Comparison of ENCODE assay signal across 25 cellular contexts in genomic region chr9:113879318-113879717, GRCh38. TPM values are rescaled to one million over a fixed set of nuclear protein-coding genes. Genes with fewer than 3 reads are reported as not detected.
DNase-seq lines count a peak whose midpoint lies in the region; ATAC-seq, FAIRE-seq and TF ChIP-seq lines count a peak whose summit lies in the region.
"Had no signal": no experiment of that assay in that cellular context is flagged by ENCODE, and none has a peak within 500 bp of the region (broad histone marks: within the 10 kb centered on the region; RNA-seq: fewer than 3 reads in every experiment).

No MANE protein-coding gene starts in this region.

- H3K36me3 ChIP-seq in K562 (ENCODE audit: control insufficient read depth, insufficient read depth, low read length): no peaks in the 10 kb centered on the region
- H3K36me3 ChIP-seq: neutrophil, right atrium auricular region, WERI-Rb-1 had no signal

- peak; percentile 58; the same call in 1 of the 2 replicates for TF ChIP-seq POLR2A in K562 (conservative IDR thresholded peaks at IDR 0.05)

- H3K9me1 ChIP-seq in K562 (ENCODE audit: control insufficient read depth, insufficient read depth, low read length): no peaks in the 10 kb centered on the region

- H3K4me1 Mint-ChIP-seq in nephron progenitor cell: peaks cover 62% of the 10 kb centered on the region
- peaks cover 1 to 11% (median 6%) of the 10 kb centered on the region in 4 donors for H3K4me1 Mint-ChIP-seq in naive thymus-derived CD8-positive, alpha-beta T cell

- H3K9me3 Mint-ChIP-seq in nephron progenitor cell: no peaks in the 10 kb centered on the region
- no peaks in the 10 kb centered on the region for H3K9me3 Mint-ChIP-seq in naive thymus-derived CD8-positive, alpha-beta T cell
- H3K9me3 Mint-ChIP-seq: activated T-helper 1 cell treated with anti-CD3 and anti-CD28 coated beads, Interleukin-12 subunit alpha, Interleukin-12 subunit beta, Interleukin-2, Interleukin-4 antibody, amounts not matched to agents 30 ng/mL and 10 ng/mL and 1 ng/mL, durations not matched to agents 14 hours and 24 hours and 36 hours; CD8-positive, alpha-beta memory T cell; central memory CD8-positive, alpha-beta T cell had no signal

- H3K36me3 Mint-ChIP-seq in nephron progenitor cell (ENCODE audit: low read depth): peaks cover 27% of the 10 kb centered on the region
- H3K36me3 Mint-ChIP-seq in naive thymus-derived CD8-positive, alpha-beta T cell: peaks cover 0 to 2% (median 0%) of the 10 kb centered on the region in 3 donors

- no peak for TF ChIP-seq RAD21 in K562 (CRISPR knock-in tag; conservative IDR thresholded peaks at IDR 0.05 in 1 of 2, IDR thresholded peaks at IDR 0.05 in 1 of 2)

- no peaks in the 10 kb centered on the region for H3K27me3 ChIP-seq in right cardiac atrium (ENCODE audit: control insufficient read depth, insufficient read depth)
- H3K27me3 ChIP-seq in K562 (ENCODE audit: control insufficient read depth in 2 of 2, insufficient read depth in 2 of 2, low read length in 2 of 2): no peaks in the 10 kb centered on the region
- H3K27me3 ChIP-seq in dorsolateral prefrontal cortex: no peaks in the 10 kb centered on the region
- H3K27me3 ChIP-seq: right atrium auricular region had no signal

- DNase-seq in right cardiac atrium: peak in 1 of 3 donors; percentile 31
- DNase-seq in left ventricle myocardium superior: no peak
- peak in 3 of 4 experiments; percentile 31 to 80 (median 51) for DNase-seq in K562 (ENCODE audit: extremely low read depth in 1 of 4, low spot score in 3 of 4)
- DNase-seq in nephron progenitor cell: no peak
- DNase-seq in dorsolateral prefrontal cortex: no peak
- no peak for DNase-seq in naive thymus-derived CD8-positive, alpha-beta T cell
- no peak for DNase-seq in stimulated activated CD4-positive, alpha-beta T cell treated with anti-CD3 and anti-CD28 coated beads, Interleukin-4, amount 100 ng/mL, for 1 hour
- DNase-seq in GM03348 (ENCODE audit: low spot score): no peak
- DNase-seq: CD8-positive, alpha-beta memory T cell; DND-41; effector CD8-positive, alpha-beta T cell; hypothalamus; NCI-H1092; NCI-H2081 treated with DMSO at 0.1 percent for 48 hours; NCI-H510A; SIG-M5; stimulated activated naive CD8-positive, alpha-beta T cell treated with anti-CD3 and anti-CD28 coated beads, Interleukin-15, Interleukin-2, amounts not matched to agents 100 U/mL and 50 U/mL, for 24 hours; T-helper 1 cell; WERI-Rb-1 had no signal

- no peaks in the 10 kb centered on the region for H4K20me1 ChIP-seq in K562 (replicated peaks; ENCODE audit: control insufficient read depth, insufficient read depth, low read length)

- peak in 1 of 2 donors; percentile 35 for ATAC-seq in right cardiac atrium
- ATAC-seq in left ventricle myocardium superior: no peak
- peak; percentile 80 for ATAC-seq in K562
- no peak for ATAC-seq in naive thymus-derived CD8-positive, alpha-beta T cell
- ATAC-seq: stimulated activated naive CD8-positive, alpha-beta T cell treated with anti-CD3 and anti-CD28 coated beads, Interleukin-15, Interleukin-2, amounts not matched to agents 100 U/mL and 50 U/mL, for 24 hours had no signal

- in situ Hi-C loops in K562 (cut with MboI): no loop called here

- no peak for TF ChIP-seq CTCF in K562 (IDR thresholded peaks at IDR 0.05 in 2 of 3, conservative IDR thresholded peaks at IDR 0.05 in 1 of 3; ENCODE audit: insufficient read depth in 2 of 3, low read depth in 1 of 3, low read length in 3 of 3)
- TF ChIP-seq CTCF in nephron progenitor cell (IDR thresholded peaks at IDR 0.05): no peak
- TF ChIP-seq CTCF in dorsolateral prefrontal cortex (IDR thresholded peaks at IDR 0.05 in 54 of 56, conservative IDR thresholded peaks at IDR 0.05 in 2 of 56; ENCODE audit: low read depth in 1 of 56, partially characterized antibody in 56 of 56): no peak

- H3K4me3 Mint-ChIP-seq in nephron progenitor cell: peak overlapping the region; percentile 94
- no peak overlapping the region for H3K4me3 Mint-ChIP-seq in naive thymus-derived CD8-positive, alpha-beta T cell
- H3K4me3 Mint-ChIP-seq: activated T-helper 1 cell treated with anti-CD3 and anti-CD28 coated beads, Interleukin-12 subunit alpha, Interleukin-12 subunit beta, Interleukin-2, Interleukin-4 antibody, amounts not matched to agents 30 ng/mL and 10 ng/mL and 1 ng/mL, durations not matched to agents 14 hours and 24 hours and 36 hours; central memory CD8-positive, alpha-beta T cell had no signal

- H3K27ac ChIP-seq in right cardiac atrium (ENCODE audit: low read length) (peak overlapping the region; percentile 27), K562 (ENCODE audit: extremely low read depth, low read depth, low read length) (peak overlapping the region; percentile 72), dorsolateral prefrontal cortex (no peak overlapping the region)
- H3K27ac ChIP-seq: neutrophil, right atrium auricular region, WERI-Rb-1 had no signal

- no TSS peak for BruUV-seq in K562 (replicated peaks; lab: Mats Ljungman, UMichigan)

- FAIRE-seq in K562 (lab: Jason Lieb, UNC): peak; percentile 70
- FAIRE-seq: GM18507, keratinocyte had no signal

- H3K4me3 ChIP-seq in right cardiac atrium (ENCODE audit: low read length) (peak overlapping the region; percentile 5), K562 (0 out of 2 replicates have a peak overlapping the region, but pooled peaks have one; percentile 3), dorsolateral prefrontal cortex (no peak overlapping the region)

- WGBS in right cardiac atrium: 74% methylated on average over 4 of the region's 4 CpGs
- WGBS in K562 (ENCODE audit: insufficient coverage, low coverage, missing lambda C conversion rate): 26% methylated on average over 4 of the region's 4 CpGs

- peak overlapping the region; percentile 60 for H3K27ac Mint-ChIP-seq in nephron progenitor cell
- H3K27ac Mint-ChIP-seq in naive thymus-derived CD8-positive, alpha-beta T cell: no peak overlapping the region
- H3K27ac Mint-ChIP-seq: activated T-helper 1 cell treated with anti-CD3 and anti-CD28 coated beads, Interleukin-12 subunit alpha, Interleukin-12 subunit beta, Interleukin-2, Interleukin-4 antibody, amounts not matched to agents 30 ng/mL and 10 ng/mL and 1 ng/mL, durations not matched to agents 14 hours and 24 hours and 36 hours; CD8-positive, alpha-beta memory T cell had no signal

- peak overlapping the region; percentile 63 for H3K4me2 ChIP-seq in K562 (ENCODE audit: insufficient read depth, low read length)

- H3K4me1 ChIP-seq in right cardiac atrium (ENCODE audit: control insufficient read depth, insufficient read depth, low read length) (peaks cover 2% of the 10 kb centered on the region), K562 (replicated peaks in 1 of 2; ENCODE audit: control insufficient read depth in 2 of 2, insufficient read depth in 2 of 2, low read length in 2 of 2) (peaks cover 0 to 34% of the 10 kb centered on the region in 2 experiments; a peak in 4 of 5 replicates)

- peak overlapping the region in 1 of 2 experiments; percentile 62; a peak in 2 of 4 replicates for H3K9ac ChIP-seq in K562 (ENCODE audit: insufficient read depth in 1 of 2, low read depth in 2 of 2, low read length in 2 of 2)

- H3K27me3 Mint-ChIP-seq in nephron progenitor cell (ENCODE audit: low read depth, poor library complexity): peaks cover 4% of the 10 kb centered on the region
- peaks cover 4 to 18% (median 8%) of the 10 kb centered on the region in 5 donors for H3K27me3 Mint-ChIP-seq in naive thymus-derived CD8-positive, alpha-beta T cell

- intact Hi-C loops in right cardiac atrium (cut with DNase I): no loop called here
- intact Hi-C loops in left ventricle myocardium superior (cut with micrococcal nuclease): no loop called here
- intact Hi-C loops in K562 (cut with micrococcal nuclease): loop anchor here (10.0 kb wide), 1 partner anchor 145 kb away; no protein-coding TSS in a partner anchor
- intact Hi-C loops in dorsolateral prefrontal cortex (cut with DNase I): loop anchor here in 1 of 2 donors (10.0 kb wide), 1 partner anchor 115 kb away; no protein-coding TSS in a partner anchor

- CTCF ChIA-PET in K562 (lab: Yijun Ruan, JAX; ENCODE audit: low intra/inter-chr PET ratio): interaction anchor here (0.6 kb wide), 1 partner anchor 296 kb away, joined by 4 read pairs; no protein-coding TSS in a partner anchor

- H3K79me2 ChIP-seq in K562 (ENCODE audit: control insufficient read depth, insufficient read depth, low read length): peaks cover 74% of the 10 kb centered on the region

- no peaks in the 10 kb centered on the region for H3K9me3 ChIP-seq in right cardiac atrium (ENCODE audit: control insufficient read depth, low read length)
- no peaks in the 10 kb centered on the region for H3K9me3 ChIP-seq in K562 (replicated peaks; ENCODE audit: control insufficient read depth, insufficient read depth, low read depth, low read length)
- H3K9me3 ChIP-seq: neutrophil, right atrium auricular region had no signal

- no peak for TF ChIP-seq EP300 in K562 (IDR thresholded peaks at IDR 0.05; ENCODE audit: low read length)

- peak overlapping the region; percentile 76 for H2AFZ ChIP-seq in K562 (ENCODE audit: low read depth, low read length)

- POLR2A ChIA-PET in K562 (lab: Yijun Ruan, JAX): interaction anchor here (0.9 to 1.0 kb wide), 2 partner anchors 23 to 37 kb away, joined by 4 read pairs; no protein-coding TSS in a partner anchor
- POLR2A ChIA-PET in naive thymus-derived CD8-positive, alpha-beta T cell (lab: Charles Lee): interaction anchor here (0.7 kb wide), 1 partner anchor 830 kb away, joined by 7 read pairs; no protein-coding TSS in a partner anchor

RNA-seq across cellular contexts. Expression of gene ZNF618, which starts 3.2 kb away (rescaled TPM):
- total RNA-seq in right cardiac atrium (1 to 10 TPM; 2.6 to 3.3 (median 2.9) TPM), left ventricle myocardium superior (1.5 TPM), K562 (2014; rRNA removed) (4.4 and 5.0 TPM in 2 replicates), K562 (2014; rRNA removed; fragmentation: Illumina TruSeq; extraction: Trizol) (2.9 and 3.3 TPM in 2 replicates), K562 (2015; rRNA removed; fragmentation: Illumina TruSeq; extraction: Trizol) (3.4 and 4.0 TPM in 2 replicates), K562 (2021) (13.4 and 13.7 TPM in 2 replicates), dorsolateral prefrontal cortex (10 to 100 TPM in 3 of 120 experiments, 1 to 10 TPM in 117; 3.2 to 10.5 (median 6.8) TPM)
- polyA plus RNA-seq in right cardiac atrium (1.4 TPM), K562 (2011; rRNA removed) (0.04 and 0.08 TPM in 2 replicates), K562 (2014; fragmentation: Illumina TruSeq; extraction: Trizol) (8.8 and 9.2 TPM in 2 replicates), K562 (2014; fragmentation: Nextera tagmentation; extraction: Ambion mirVana) (under 1 TPM; 0.22 to 0.32 TPM), K562 (2014; rRNA removed) (4.6 and 5.3 TPM in 2 replicates)
- 5.9 and 8.1 TPM in 2 replicates for total RNA-seq in K562 (2011; cell fraction: chromatin; rRNA removed; ENCODE audit: low replicate concordance)
- total RNA-seq in K562 (2011; cell fraction: nucleolus; rRNA removed): 2.8 and 5.8 TPM in 2 replicates
- total RNA-seq in K562 (2011; cell fraction: nucleoplasm; rRNA removed): 4.7 and 6.1 TPM in 2 replicates
- polyA plus RNA-seq in K562 (2011; cell fraction: cytosol; rRNA removed): 0.06 and 0.09 TPM in 2 replicates
- polyA plus RNA-seq in K562 (2011; cell fraction: nucleus; rRNA removed): 0.04 and 0.24 TPM in 2 replicates
- 7.5 and 7.8 TPM in 2 replicates for polyA plus RNA-seq in K562 (2012)
- polyA minus RNA-seq in K562 (2011; rRNA and poly(A)+ RNA removed): 0.07 TPM in 1 of 2 replicates, not detected in the other
- polyA minus RNA-seq in K562 (2011; cell fraction: cytosol; rRNA and poly(A)+ RNA removed): 0.36 TPM in 1 of 2 replicates, not detected in the other
- polyA minus RNA-seq in K562 (2011; cell fraction: nucleus; rRNA and poly(A)+ RNA removed): 0.27 TPM in 1 of 2 replicates, not detected in the other
- total RNA-seq in naive thymus-derived CD8-positive, alpha-beta T cell: under 1 TPM; 0.68 to 0.69 TPM
- 1 to 10 TPM in 1 of 3 donors, under 1 TPM in 2; 0.47 to 1.1 (median 0.98) TPM for polyA plus RNA-seq in naive thymus-derived CD8-positive, alpha-beta T cell

Comparison
In these comparisons a context has a peak if more than half of its experiments do, and no peak if none do; other contexts are left out.
1. DNase-seq: peak in K562 (3 of 4); none in left ventricle myocardium superior (single experiment), nephron progenitor cell (single experiment), dorsolateral prefrontal cortex (0 of 10), naive thymus-derived CD8-positive, alpha-beta T cell (0 of 10), stimulated activated CD4-positive, alpha-beta T cell treated with anti-CD3 and anti-CD28 coated beads, Interleukin-4, amount 100 ng/mL, for 1 hour (single experiment) and GM03348 (single experiment).
2. H3K27ac ChIP-seq: peak in right cardiac atrium (single experiment) and K562 (single experiment); none in dorsolateral prefrontal cortex (0 of 59).
3. H3K4me3 ChIP-seq: peak in right cardiac atrium (single experiment) and K562 (single experiment); none in dorsolateral prefrontal cortex (0 of 59).